Comparison of ENCODE assay signal across 7 cellular contexts in genomic region chr12:50556796-50557195, GRCh38. TPM values are rescaled to one million over a fixed set of nuclear protein-coding genes. Genes with fewer than 3 reads are reported as not detected.
A peak's percentile ranks its signal among the peaks of the same experiment; 100 is the strongest.
DNase-seq lines count a peak whose midpoint lies in the region; ATAC-seq, FAIRE-seq and TF ChIP-seq lines count a peak whose summit lies in the region.
"Not testable (repeated sequence)": the region's sequence is repeated elsewhere in the genome, so short reads cannot be mapped to it uniquely, and the experiment has no call there.

No MANE protein-coding gene starts in this region.

- H3K4me2 ChIP-seq in SK-N-SH: 0 out of 2 replicates have a peak overlapping the region, but pooled peaks have one; percentile 20
- not testable (repeated sequence) for H3K4me2 ChIP-seq in K562 (ENCODE audit: insufficient read depth, low read length); osteoblast (ENCODE audit: insufficient read depth, low read length)

- not testable (repeated sequence) for H3F3A ChIP-seq in SK-N-SH (replicated peaks; ENCODE audit: insufficient read depth)

- not testable (repeated sequence) for H3K9ac ChIP-seq in SK-N-SH; K562 (ENCODE audit: insufficient read depth in 1 of 2, low read depth in 2 of 2, low read length in 2 of 2)

- not testable (repeated sequence) for ATAC-seq in K562
- peak; percentile 66 for ATAC-seq in esophagus mucosa

- H4K20me1 ChIP-seq in SK-N-SH (ENCODE audit: insufficient read depth); K562 (replicated peaks; ENCODE audit: control insufficient read depth, insufficient read depth, low read length): not testable (repeated sequence)
- H4K20me1 ChIP-seq in osteoblast (ENCODE audit: insufficient read depth, low read length): peaks cover 14% of the 10 kb centered on the region

- peak; percentile 80 for DNase-seq in Daoy (ENCODE audit: low read depth)
- peak; percentile 27 for DNase-seq in LoVo (ENCODE audit: low spot score)
- not testable (repeated sequence) for DNase-seq in SK-N-SH; K562 (ENCODE audit: extremely low read depth in 1 of 4, low spot score in 3 of 4); osteoblast (ENCODE audit: insufficient read length, low spot score, missing footprints)
- DNase-seq in activated naive CD4-positive, alpha-beta T cell treated with Interleukin-2 at 50 U/mL for 16 hours: peak; percentile 21

- in situ Hi-C loops in K562 (cut with MboI): not testable (repeated sequence)

- H3K36me3 ChIP-seq in SK-N-SH (replicated peaks in 1 of 2; ENCODE audit: control insufficient read depth in 1 of 2, insufficient read depth in 2 of 2, low read length in 1 of 2); osteoblast (ENCODE audit: insufficient read depth, low read length): not testable (repeated sequence)
- H3K36me3 ChIP-seq in K562 (ENCODE audit: control insufficient read depth, insufficient read depth, low read length): peaks cover 19% of the 10 kb centered on the region; the same call in 2 of the 3 replicates

- H3K9me3 ChIP-seq in SK-N-SH; K562 (replicated peaks; ENCODE audit: control insufficient read depth, insufficient read depth, low read depth, low read length); osteoblast (ENCODE audit: low read depth, low read length): not testable (repeated sequence)

- not testable (repeated sequence) for H3K9me1 ChIP-seq in K562 (ENCODE audit: control insufficient read depth, insufficient read depth, low read length)

- not testable (repeated sequence) for TF ChIP-seq RAD21 in SK-N-SH (IDR thresholded peaks at IDR 0.05; ENCODE audit: low read length); K562 (CRISPR knock-in tag; conservative IDR thresholded peaks at IDR 0.05 in 1 of 2, IDR thresholded peaks at IDR 0.05 in 1 of 2)

- not testable (repeated sequence) for TF ChIP-seq POLR2A in K562 (conservative IDR thresholded peaks at IDR 0.05)

- not testable (repeated sequence) for TF ChIP-seq EP300 in SK-N-SH (IDR thresholded peaks at IDR 0.05; ENCODE audit: borderline replicate concordance in 1 of 2, low read depth in 1 of 2, low read length in 1 of 2); K562 (IDR thresholded peaks at IDR 0.05; ENCODE audit: low read length)

- not testable (repeated sequence) for TF ChIP-seq CTCF in SK-N-SH (IDR thresholded peaks at IDR 0.05); K562 (IDR thresholded peaks at IDR 0.05 in 2 of 3, conservative IDR thresholded peaks at IDR 0.05 in 1 of 3; ENCODE audit: insufficient read depth in 2 of 3, low read depth in 1 of 3, low read length in 3 of 3); osteoblast (IDR thresholded peaks at IDR 0.05; ENCODE audit: extremely low read depth, low read depth, low read length)

- not testable (repeated sequence) for FAIRE-seq in K562 (lab: Jason Lieb, UNC)

- not testable (repeated sequence) for H3K9me2 ChIP-seq in SK-N-SH

- H2AFZ ChIP-seq in SK-N-SH (ENCODE audit: low read depth); K562 (ENCODE audit: low read depth, low read length); osteoblast (ENCODE audit: low read length): not testable (repeated sequence)

- H3K27ac ChIP-seq in SK-N-SH (ENCODE audit: low read depth in 2 of 2, low read length in 1 of 2); K562 (ENCODE audit: extremely low read depth, low read depth, low read length): not testable (repeated sequence)
- peak overlapping the region; percentile 5 for H3K27ac ChIP-seq in osteoblast (ENCODE audit: low read depth, low read length)

- peaks cover 74% of the 10 kb centered on the region for H3K79me2 ChIP-seq in SK-N-SH (ENCODE audit: insufficient read depth)
- peaks cover 61% of the 10 kb centered on the region for H3K79me2 ChIP-seq in K562 (ENCODE audit: control insufficient read depth, insufficient read depth, low read length)
- H3K79me2 ChIP-seq in osteoblast (ENCODE audit: insufficient read depth, low read length): peaks cover 46% of the 10 kb centered on the region

- POLR2A ChIA-PET in SK-N-SH (lab: Yijun Ruan, JAX): interaction anchor here (0.8 kb wide), 1 partner anchor 11 kb away, joined by 4 read pairs; no protein-coding TSS in a partner anchor
- POLR2A ChIA-PET in K562 (lab: Yijun Ruan, JAX): interaction anchor here (1.1 kb wide), 1 partner anchor 9 kb away, joined by 4 read pairs; no protein-coding TSS in a partner anchor

- H3K27me3 ChIP-seq in SK-N-SH (ENCODE audit: insufficient read depth); K562 (ENCODE audit: control insufficient read depth in 2 of 2, insufficient read depth in 2 of 2, low read length in 2 of 2); osteoblast (ENCODE audit: insufficient read depth, low read length): not testable (repeated sequence)

- CTCF ChIA-PET in SK-N-SH (lab: Yijun Ruan, JAX): interaction anchor here (0.7 kb wide), 1 partner anchor 808 kb away, joined by 4 read pairs; no protein-coding TSS in a partner anchor
- CTCF ChIA-PET in K562 (lab: Yijun Ruan, JAX; ENCODE audit: low intra/inter-chr PET ratio): not testable (repeated sequence)

- WGBS in SK-N-SH (ENCODE audit: low lambda C conversion rate): 73% methylated on average over 7 of the region's 7 CpGs
- WGBS in K562 (ENCODE audit: insufficient coverage, low coverage, missing lambda C conversion rate): 56% methylated on average over 7 of the region's 7 CpGs

- not testable (repeated sequence) for H3K4me1 ChIP-seq in SK-N-SH (ENCODE audit: control insufficient read depth in 1 of 2, insufficient read depth in 2 of 2, low read depth in 1 of 2, low read length in 1 of 2); osteoblast (ENCODE audit: insufficient read depth, low read length)
- peaks cover 24 to 31% of the 10 kb centered on the region in 2 experiments for H3K4me1 ChIP-seq in K562 (replicated peaks in 1 of 2; ENCODE audit: control insufficient read depth in 2 of 2, insufficient read depth in 2 of 2, low read length in 2 of 2)

- intact Hi-C loops in K562 (cut with micrococcal nuclease): not testable (repeated sequence)

- not testable (repeated sequence) for BruUV-seq in K562 (replicated peaks; lab: Mats Ljungman, UMichigan)

- H3K4me3 ChIP-seq in SK-N-SH (ENCODE audit: low read depth in 2 of 2, low read length in 1 of 2); K562; osteoblast (ENCODE audit: insufficient read depth, low read length): not testable (repeated sequence)

TF ChIP-seq in SK-N-SH, 30 proteins besides CTCF, POLR2A, EP300 and RAD21:
- TF ChIP-seq RXRA (IDR thresholded peaks at IDR 0.05; ENCODE audit: borderline replicate concordance, low read depth) (peak; percentile 47; the same call in 1 of the 2 replicates), FOSL2 (IDR thresholded peaks at IDR 0.05; ENCODE audit: borderline replicate concordance, low read depth) (peak; percentile 27; the same call in 1 of the 2 replicates), JUND (IDR thresholded peaks at IDR 0.05) (0 out of 2 replicates have a peak, but pooled peaks have one; percentile 8)
TF ChIP-seq in SK-N-SH: peak in this region for 3; not testable (repeated sequence) for 27.

TF ChIP-seq in K562, 482 proteins besides CTCF, POLR2A, EP300 and RAD21:
- TF ChIP-seq ATF3 (IDR thresholded peaks at IDR 0.05): peak; percentile 39; the same call in 1 of the 2 replicates
- TF ChIP-seq ATF3 (CRISPR knock-in tag; conservative IDR thresholded peaks at IDR 0.05): not testable (repeated sequence)
- peak; percentile 26 to 53; a peak in 2 of 4 replicates for TF ChIP-seq KDM1A (IDR thresholded peaks at IDR 0.05)
- 0 out of 2 replicates have a peak, but pooled peaks have one; percentile 35 for TF ChIP-seq ZNF445 (CRISPR knock-in tag; IDR thresholded peaks at IDR 0.05; ENCODE audit: low read depth)
- peak; percentile 49 for TF ChIP-seq FOSL1 (tag; conservative IDR thresholded peaks at IDR 0.05)

RNA-seq across cellular contexts. Expression of gene DIP2B, which starts 52.0 kb away (rescaled TPM):
- 33.9 and 35.2 TPM in 2 replicates for total RNA-seq in Daoy (2014; rRNA removed; shearing (Covaris generic))
- polyA plus RNA-seq in SK-N-SH (2012; rRNA removed): 6.6 and 8.6 TPM in 2 replicates
- 6.8 and 7.6 TPM in 2 replicates for polyA plus RNA-seq in SK-N-SH (2012; cell fraction: cytosol; rRNA removed)
- 6.5 and 11.6 TPM in 2 replicates for polyA plus RNA-seq in SK-N-SH (2012; cell fraction: nucleus; rRNA removed)
- total RNA-seq in K562 (2011; cell fraction: chromatin; rRNA removed; ENCODE audit: low replicate concordance): 38.9 and 51.6 TPM in 2 replicates
- total RNA-seq in K562 (2011; cell fraction: nucleolus; rRNA removed): 22.5 and 24.8 TPM in 2 replicates
- total RNA-seq in K562 (2011; cell fraction: nucleoplasm; rRNA removed): 29.4 and 38.1 TPM in 2 replicates
- 12.1 and 14.8 TPM in 2 replicates for total RNA-seq in K562 (2014; rRNA removed)
- total RNA-seq in K562 (2014; rRNA removed; fragmentation: Illumina TruSeq; extraction: Trizol): 18.8 and 21.2 TPM in 2 replicates
- total RNA-seq in K562 (2015; rRNA removed; fragmentation: Illumina TruSeq; extraction: Trizol): 19.9 and 20.3 TPM in 2 replicates
- total RNA-seq in K562 (2021): 22.9 and 23.7 TPM in 2 replicates
- polyA plus RNA-seq in K562 (2011; rRNA removed): 20.5 and 26.1 TPM in 2 replicates
- 16.1 and 18.2 TPM in 2 replicates for polyA plus RNA-seq in K562 (2011; cell fraction: cytosol; rRNA removed)
- 24.1 and 27.3 TPM in 2 replicates for polyA plus RNA-seq in K562 (2011; cell fraction: nucleus; rRNA removed)
- 13.5 and 14.8 TPM in 2 replicates for polyA plus RNA-seq in K562 (2012)
- polyA plus RNA-seq in K562 (2014; fragmentation: Illumina TruSeq; extraction: Trizol): 18.8 and 21.0 TPM in 2 replicates
- polyA plus RNA-seq in K562 (2014; fragmentation: Nextera tagmentation; extraction: Ambion mirVana): 1 to 10 TPM; 4.6 to 5.8 TPM
- polyA plus RNA-seq in K562 (2014; rRNA removed): 11.7 and 13.4 TPM in 2 replicates
- polyA minus RNA-seq in K562 (2011; rRNA and poly(A)+ RNA removed): 57.9 and 67.7 TPM in 2 replicates
- 28.2 and 36.9 TPM in 2 replicates for polyA minus RNA-seq in K562 (2011; cell fraction: cytosol; rRNA and poly(A)+ RNA removed)
- 20.7 and 28.9 TPM in 2 replicates for polyA minus RNA-seq in K562 (2011; cell fraction: nucleus; rRNA and poly(A)+ RNA removed)
- total RNA-seq in esophagus mucosa: 35.3 TPM
- 28.2 and 29.8 TPM in 2 replicates for total RNA-seq in osteoblast
